ENCODE assay signal across 23 cellular contexts in the genomic region with DNA sequence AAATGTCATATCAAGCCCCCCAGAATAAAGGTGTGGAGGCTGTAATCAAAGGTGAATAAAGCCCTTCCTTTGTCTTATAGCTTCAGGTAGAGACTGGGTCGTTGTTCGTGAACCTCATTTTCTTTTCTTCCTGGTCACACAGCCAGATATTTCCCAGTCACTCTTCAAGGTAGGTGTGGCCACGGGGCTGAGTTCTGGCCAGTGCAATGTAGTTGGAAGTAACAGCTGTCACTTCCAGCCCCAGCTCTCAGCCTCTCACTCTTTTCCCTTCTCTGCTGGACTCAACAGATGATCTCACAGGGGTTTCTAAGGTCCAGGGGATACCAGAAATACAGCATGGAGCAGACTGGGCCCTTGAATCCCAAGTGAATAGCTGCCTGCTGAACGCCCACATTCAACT. TPM values are rescaled to one million over a fixed set of nuclear protein-coding genes. Genes with fewer than 3 reads are reported as not detected.
"Had no signal": no experiment of that assay in that cellular context is flagged by ENCODE, and none has a peak within 500 bp of the region (broad histone marks: within the 10 kb centered on the region; RNA-seq: fewer than 3 reads in every experiment).

No MANE protein-coding gene starts in this region.

- DNase-seq: effector CD4-positive, alpha-beta T cell; endodermal cell; erythroblast; heart left ventricle; hippocampal formation; naive thymus-derived CD8-positive, alpha-beta T cell; posterior cingulate gyrus; stimulated activated CD4-positive, alpha-beta T cell treated with anti-CD3 and anti-CD28 coated beads, Interleukin-2, amount 100 ng/mL, for 48 hours; stimulated activated naive CD4-positive, alpha-beta T cell treated with Interleukin-2 at 50 U/mL for 16 hours; thyroid gland had no signal

- H3K4me1 ChIP-seq: heart left ventricle, suprapubic skin, thyroid gland, vagina had no signal

- H3K27me3 ChIP-seq: thyroid gland, vagina had no signal

- H3K4me3 ChIP-seq: coronary artery, heart left ventricle, smooth muscle cell, suprapubic skin, thyroid gland, vagina had no signal

- H3K27ac ChIP-seq: coronary artery, heart left ventricle, neutrophil, suprapubic skin, thyroid gland, vagina had no signal

- H3K36me3 ChIP-seq: heart left ventricle, neutrophil, suprapubic skin, thyroid gland, vagina had no signal

- FAIRE-seq: endothelial cell of umbilical vein had no signal

- ATAC-seq: heart left ventricle; naive thymus-derived CD8-positive, alpha-beta T cell; sciatic nerve had no signal

- H3K9me3 ChIP-seq: heart left ventricle, neutrophil, suprapubic skin, thyroid gland, vagina had no signal

RNA-seq across cellular contexts. Expression of gene TRPM8, which starts 15.8 kb away (rescaled TPM):
- total RNA-seq: dermis microvascular lymphatic vessel endothelial cell; endodermal cell; endothelial cell of umbilical vein; glomerular endothelial cell; mesothelial cell of epicardium; naive thymus-derived CD8-positive, alpha-beta T cell; osteoblast; pulmonary artery endothelial cell; sciatic nerve; smooth muscle cell; thyroid gland; vagina had no signal
- polyA plus RNA-seq: endothelial cell of umbilical vein; heart left ventricle; naive thymus-derived CD8-positive, alpha-beta T cell; neural cell; smooth muscle cell had no signal

RNA-seq across cellular contexts. Expression of gene HJURP, which starts 47.0 kb away (rescaled TPM):
- total RNA-seq: naive thymus-derived CD8-positive, alpha-beta T cell had no signal
- polyA plus RNA-seq: naive thymus-derived CD8-positive, alpha-beta T cell had no signal
